ENCODE assay signal across 8 cellular contexts in genomic region chr10:74175510-74176379, GRCh38. TPM values are rescaled to one million over a fixed set of nuclear protein-coding genes. Genes with fewer than 3 reads are reported as not detected.
A peak's percentile ranks its signal among the peaks of the same experiment; 100 is the strongest.
DNase-seq lines count a peak whose midpoint lies in the region; ATAC-seq lines count a peak whose summit lies in the region.

No MANE protein-coding gene starts in this region.

- peaks cover 37% of the 10 kb centered on the region for H3K4me1 Mint-ChIP-seq in activated T-helper 1 cell treated with anti-CD3 and anti-CD28 coated beads, Interleukin-12 subunit alpha, Interleukin-12 subunit beta, Interleukin-2, Interleukin-4 antibody, amounts not matched to agents 30 ng/mL and 10 ng/mL and 1 ng/mL, durations not matched to agents 14 hours and 24 hours and 36 hours (ENCODE audit: low read depth)

- H3K36me3 Mint-ChIP-seq in activated T-helper 1 cell treated with anti-CD3 and anti-CD28 coated beads, Interleukin-12 subunit alpha, Interleukin-12 subunit beta, Interleukin-2, Interleukin-4 antibody, amounts not matched to agents 30 ng/mL and 10 ng/mL and 1 ng/mL, durations not matched to agents 14 hours and 24 hours and 36 hours (ENCODE audit: low read depth): peaks cover 9% of the 10 kb centered on the region

- no peak for ATAC-seq in HG02970 (IDR thresholded peaks at IDR 0.05; ENCODE audit: low FRiP score, unreplicated experiment)

- H3K4me3 Mint-ChIP-seq in activated T-helper 1 cell treated with anti-CD3 and anti-CD28 coated beads, Interleukin-12 subunit alpha, Interleukin-12 subunit beta, Interleukin-2, Interleukin-4 antibody, amounts not matched to agents 30 ng/mL and 10 ng/mL and 1 ng/mL, durations not matched to agents 14 hours and 24 hours and 36 hours: peak overlapping the region; percentile 93

- H3K9me3 Mint-ChIP-seq in activated T-helper 1 cell treated with anti-CD3 and anti-CD28 coated beads, Interleukin-12 subunit alpha, Interleukin-12 subunit beta, Interleukin-2, Interleukin-4 antibody, amounts not matched to agents 30 ng/mL and 10 ng/mL and 1 ng/mL, durations not matched to agents 14 hours and 24 hours and 36 hours: no peaks in the 10 kb centered on the region

- H3K4me1 ChIP-seq in stomach smooth muscle (ENCODE audit: control insufficient read depth, insufficient read depth, low read length): peaks cover 6% of the 10 kb centered on the region

- H3K9me3 ChIP-seq in iPS-18c (ENCODE audit: control insufficient read depth, insufficient read depth, low read length) (no peaks in the 10 kb centered on the region), stomach smooth muscle (ENCODE audit: control insufficient read depth in 2 of 2, low read length in 2 of 2) (no peaks in the 10 kb centered on the region)

- H3K27me3 Mint-ChIP-seq in activated T-helper 1 cell treated with anti-CD3 and anti-CD28 coated beads, Interleukin-12 subunit alpha, Interleukin-12 subunit beta, Interleukin-2, Interleukin-4 antibody, amounts not matched to agents 30 ng/mL and 10 ng/mL and 1 ng/mL, durations not matched to agents 14 hours and 24 hours and 36 hours (ENCODE audit: insufficient read depth): no peaks in the 10 kb centered on the region

- peak overlapping the region; percentile 75 for H3K27ac ChIP-seq in stomach smooth muscle (ENCODE audit: low read length)

- DNase-seq in SKM-1 (lab: John Stamatoyannopoulos, UW; ENCODE audit: unreplicated experiment) (peak; percentile 68), SKM-1 treated with dmso at 0.1 percent for 144 hours (lab: John Stamatoyannopoulos, UW; ENCODE audit: unreplicated experiment) (no peak), cerebellar cortex (ENCODE audit: low spot score) (no peak), SHP77 treated with DMSO at 0.1 percent for 48 hours (lab: John Stamatoyannopoulos, UW) (no peak)
- no peak for DNase-seq in activated T-helper 1 cell treated with anti-CD3 and anti-CD28 coated beads, Interleukin-12 subunit alpha, Interleukin-12 subunit beta, Interleukin-2, Interleukin-4 antibody, amounts not matched to agents 30 ng/mL and 10 ng/mL and 1 ng/mL, durations not matched to agents 14 hours and 24 hours and 36 hours (ENCODE audit: low spot score)

- H3K4me3 ChIP-seq in iPS-18c (ENCODE audit: insufficient read depth, low read depth, low read length) (peak overlapping the region; percentile 98), stomach smooth muscle (ENCODE audit: low read length in 2 of 2) (peak overlapping the region; percentile 91 to 95)

- intact Hi-C loops in activated T-helper 1 cell treated with anti-CD3 and anti-CD28 coated beads, Interleukin-12 subunit alpha, Interleukin-12 subunit beta, Interleukin-2, Interleukin-4 antibody, amounts not matched to agents 30 ng/mL and 10 ng/mL and 1 ng/mL, durations not matched to agents 14 hours and 24 hours and 36 hours (cut with micrococcal nuclease): loop anchor here (1.0 to 5.0 kb wide), 10 partner anchors 15 to 1060 kb away; partner anchors contain the start of genes ADK, COMTD1, MRPS16 and SAMD8

- H3K27ac Mint-ChIP-seq in activated T-helper 1 cell treated with anti-CD3 and anti-CD28 coated beads, Interleukin-12 subunit alpha, Interleukin-12 subunit beta, Interleukin-2, Interleukin-4 antibody, amounts not matched to agents 30 ng/mL and 10 ng/mL and 1 ng/mL, durations not matched to agents 14 hours and 24 hours and 36 hours: peak overlapping the region; percentile 88

- peak overlapping the region; percentile 87 to 88 for H3K9ac ChIP-seq in stomach smooth muscle (ENCODE audit: low read length in 2 of 2)

- H3K36me3 ChIP-seq in stomach smooth muscle (ENCODE audit: control insufficient read depth in 2 of 2, insufficient read depth in 2 of 2, low read length in 2 of 2): no peaks in the 10 kb centered on the region

- no peaks in the 10 kb centered on the region for H3K27me3 ChIP-seq in stomach smooth muscle (ENCODE audit: control insufficient read depth in 1 of 2, insufficient read depth in 2 of 2, low read length in 2 of 2)

RNA-seq across cellular contexts. Expression of gene ADK, which starts 24.7 kb away (rescaled TPM):
- 47.4 and 50.8 TPM in 2 replicates for total RNA-seq in activated T-helper 1 cell treated with anti-CD3 and anti-CD28 coated beads, Interleukin-12 subunit alpha, Interleukin-12 subunit beta, Interleukin-2, Interleukin-4 antibody, amounts not matched to agents 30 ng/mL and 10 ng/mL and 1 ng/mL, durations not matched to agents 14 hours and 24 hours and 36 hours

RNA-seq across cellular contexts. Expression of gene AP3M1, which starts 25.1 kb away (rescaled TPM):
- total RNA-seq in activated T-helper 1 cell treated with anti-CD3 and anti-CD28 coated beads, Interleukin-12 subunit alpha, Interleukin-12 subunit beta, Interleukin-2, Interleukin-4 antibody, amounts not matched to agents 30 ng/mL and 10 ng/mL and 1 ng/mL, durations not matched to agents 14 hours and 24 hours and 36 hours: 48.3 and 53.8 TPM in 2 replicates
